23 cellular contexts compared by ENCODE assay signal in genomic region chr6:14819840-14820420, GRCh38.
"Had no signal": no experiment of that assay in that cellular context is flagged by ENCODE, and none has a peak within 500 bp of the region (broad histone marks: within the 10 kb centered on the region; RNA-seq: fewer than 3 reads in every experiment).

No MANE protein-coding gene starts in this region.

- H3K27ac Mint-ChIP-seq: activated CD4-positive, alpha-beta memory T cell treated with anti-CD3 and anti-CD28 coated beads, Interleukin-2, amount 10 ng/mL, durations not matched to agents 7 days and 5 days; T-cell had no signal

- H3K9me3 Mint-ChIP-seq: activated B cell treated with CpG ODN at 0.5 μM for 24 hours; activated CD4-positive, alpha-beta memory T cell treated with anti-CD3 and anti-CD28 coated beads, Interleukin-2, amount 10 ng/mL, durations not matched to agents 7 days and 5 days; activated naive CD4-positive, alpha-beta T cell treated with anti-CD3 and anti-CD28 coated beads, Interleukin-2, amount 50 U/mL, for 24 hours; T-cell had no signal

- H3K27me3 ChIP-seq: MG63 had no signal

- H3K9me3 ChIP-seq: MG63 had no signal

- ATAC-seq: Panc1, Right ventricle myocardium inferior, T-cell had no signal

- H3K4me3 Mint-ChIP-seq: activated B cell treated with CpG ODN at 0.5 μM for 24 hours; activated CD4-positive, alpha-beta memory T cell treated with anti-CD3 and anti-CD28 coated beads, Interleukin-2, amount 10 ng/mL, durations not matched to agents 7 days and 5 days; activated naive CD4-positive, alpha-beta T cell treated with anti-CD3 and anti-CD28 coated beads, Interleukin-2, amount 50 U/mL, for 24 hours; T-cell had no signal

- H3K27ac ChIP-seq: SK-N-MC had no signal

- H3K36me3 Mint-ChIP-seq: activated naive CD4-positive, alpha-beta T cell treated with anti-CD3 and anti-CD28 coated beads, Interleukin-2, amount 50 U/mL, for 24 hours; T-cell had no signal

- H3K36me3 ChIP-seq: MG63 had no signal

- DNase-seq: activated B cell treated with CpG ODN at 0.5 μM for 24 hours; activated CD4-positive, alpha-beta memory T cell treated with anti-CD3 and anti-CD28 coated beads, Interleukin-2, amount 10 ng/mL, durations not matched to agents 7 days and 5 days; activated CD4-positive, alpha-beta T cell treated with anti-CD3 and anti-CD28 coated beads for 1 hour; activated CD4-positive, alpha-beta T cell treated with anti-CD3 and anti-CD28 coated beads, Interleukin-2, amount 50 U/mL, for 1 hour; activated T-cell treated with anti-CD3 and anti-CD28 coated beads for 4 hours; activated T-cell treated with anti-CD3 and anti-CD28 coated beads, Interleukin-2, amount 50 U/mL, for 48 hours; cerebellar nuclear complex; MG63; NCI-H1092 treated with DMSO at 0.1 percent for 48 hours; NCI-H1436; NCI-H187 treated with DMSO at 0.1 percent for 48 hours; NCI-H2081 treated with DMSO at 0.1 percent for 48 hours; NCI-H446 treated with DMSO at 0.1 percent for 48 hours; NCI-H524 treated with DMSO at 0.1 percent for 48 hours; NK-92 treated with Interleukin-12 subunit alpha and Interleukin-12 subunit beta, amount 100 ng/mL, for 24 hours; OCI-M1; RPMI8226; T-cell; T1000 had no signal

- H3K27me3 Mint-ChIP-seq: activated B cell treated with CpG ODN at 0.5 μM for 24 hours; activated CD4-positive, alpha-beta memory T cell treated with anti-CD3 and anti-CD28 coated beads, Interleukin-2, amount 10 ng/mL, durations not matched to agents 7 days and 5 days; activated naive CD4-positive, alpha-beta T cell treated with anti-CD3 and anti-CD28 coated beads, Interleukin-2, amount 50 U/mL, for 24 hours had no signal

- H3K4me3 ChIP-seq: MG63, SK-N-MC had no signal
